32 cellular contexts compared by ENCODE assay signal in the genomic region with DNA sequence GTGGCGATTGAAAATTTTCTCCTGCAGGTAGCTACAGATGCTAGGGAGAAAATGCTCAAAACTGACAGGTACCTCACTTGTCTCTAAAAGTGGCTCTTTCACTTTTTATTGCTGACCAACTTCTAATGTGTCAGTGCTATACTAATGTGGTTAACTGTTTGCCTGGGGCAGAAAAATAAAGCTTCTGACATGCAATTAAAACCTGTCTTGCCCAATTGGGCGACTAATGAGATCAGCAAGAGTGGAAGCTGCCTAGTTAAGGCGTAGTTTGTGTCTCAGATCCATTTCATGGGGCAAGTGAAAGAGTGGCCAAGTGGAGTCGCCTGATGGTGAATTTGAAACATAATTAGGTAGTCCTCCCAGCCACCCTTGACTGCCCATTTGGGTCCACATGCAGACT.
"Had no signal": no experiment of that assay in that cellular context is flagged by ENCODE, and none has a peak within 500 bp of the region (broad histone marks: within the 10 kb centered on the region; RNA-seq: fewer than 3 reads in every experiment).

No MANE protein-coding gene starts in this region.

- H3K4me3 ChIP-seq: body of pancreas, Peyer's patch had no signal

- DNase-seq: activated CD4-positive, alpha-beta T cell treated with anti-CD3 and anti-CD28 coated beads, Interleukin-2, amount 10 ng/mL, durations not matched to agents 24 days and 14 days; activated CD4-positive, alpha-beta T cell treated with anti-CD3 and anti-CD28 coated beads, Interleukin-2, amount 50 U/mL, for 48 hours; activated CD4-positive, CD25-positive, alpha-beta regulatory T cell; activated CD8-positive, alpha-beta T cell treated with anti-CD3 and anti-CD28 coated beads, Interleukin-2, amount 10 ng/mL, durations not matched to agents 7 days and 5 days; activated gamma-delta T cell; activated naive CD4-positive, alpha-beta T cell treated with Interleukin-2 at 50 U/mL for 16 hours; activated naive CD8-positive, alpha-beta T cell treated with anti-CD3 and anti-CD28 coated beads, Interleukin-2, amount 10 ng/mL, durations not matched to agents 7 days and 5 days; activated T-cell treated with anti-CD3 and anti-CD28 coated beads, Interleukin-2, amount 50 U/mL, for 24 hours; amygdala; body of pancreas; central memory CD4-positive, alpha-beta T cell; NCI-H1092 treated with DMSO at 0.1 percent for 48 hours; NCI-H146; NCI-H187; NCI-H2029 treated with DMSO at 0.1 percent for 48 hours; NCI-H2171 treated with DMSO at 0.1 percent for 48 hours; NCI-H2227 treated with DMSO at 0.1 percent for 48 hours; NCI-H446; NCI-H510A treated with DMSO at 0.1 percent for 48 hours; NCI-H526 treated with DMSO at 0.1 percent for 48 hours; NK-92 treated with Interleukin-12 subunit alpha and Interleukin-12 subunit beta, amount 100 ng/mL, for 24 hours; PC-3; Peyer's patch; RPMI8226; SIG-M5; SW 1271; T-helper 1 cell; T-helper 2 cell; T-helper 9 cell; WERI-Rb-1 had no signal

- H3K27me3 ChIP-seq: body of pancreas, Peyer's patch had no signal

- H3K36me3 ChIP-seq: Peyer's patch, WERI-Rb-1 had no signal

- FAIRE-seq: astrocyte had no signal

- ATAC-seq: activated CD8-positive, alpha-beta T cell treated with anti-CD3 and anti-CD28 coated beads, Interleukin-2, amount 10 ng/mL, durations not matched to agents 7 days and 5 days; body of pancreas; PC-3; SK-N-SH treated with all-trans-retinoic acid at 6 μM for 48 hours had no signal
